In genomic region chr4:67660418-67660817, GRCh38 we compare ENCODE assay signal across 2 cellular contexts.
TF ChIP-seq lines count a peak whose summit lies in the region.

No MANE protein-coding gene starts in this region.

TF ChIP-seq in HEK293, 187 proteins besides CTCF, POLR2A, EP300 and RAD21:
- TF ChIP-seq REST (tag by site-specific recombination; IDR thresholded peaks at IDR 0.05): no peak
- TF ChIP-seq GFI1B (tag by site-specific recombination; IDR thresholded peaks at IDR 0.05): no peak
- TF ChIP-seq ZNF10 (tag by site-specific recombination; IDR thresholded peaks at IDR 0.05): no peak
- TF ChIP-seq ZNF18 (tag by site-specific recombination; IDR thresholded peaks at IDR 0.05): no peak
- TF ChIP-seq ZNF555 (tag by site-specific recombination; conservative IDR thresholded peaks at IDR 0.05): no peak
- TF ChIP-seq ZNF660 (tag by site-specific recombination; IDR thresholded peaks at IDR 0.05): no peak
- TF ChIP-seq ZNF335 (tag by site-specific recombination; conservative IDR thresholded peaks at IDR 0.05): no peak
- no peak for TF ChIP-seq TRIM28 (IDR thresholded peaks at IDR 0.05; ENCODE audit: borderline replicate concordance, low read length)
- TF ChIP-seq ZNF585B (tag by site-specific recombination; IDR thresholded peaks at IDR 0.05): peak; percentile 2; the same call in 1 of the 2 replicates
- peak; percentile 28 for TF ChIP-seq SETDB1 (IDR thresholded peaks at IDR 0.05; ENCODE audit: insufficient read length, low read length)

TF ChIP-seq in K562, 482 proteins besides CTCF, POLR2A, EP300 and RAD21:
- TF ChIP-seq CBX3 (IDR thresholded peaks at IDR 0.05; ENCODE audit: borderline replicate concordance in 1 of 2, low read length in 2 of 2) (peak in 1 of 2 experiments; percentile 89; a peak in 1 of 3 replicates), FOXO4 (CRISPR knock-in tag; IDR thresholded peaks at IDR 0.05) (no peak), TRIM24 (IDR thresholded peaks at IDR 0.05) (peak in 1 of 2 experiments; percentile 20; a peak in 1 of 4 replicates), BDP1 (IDR thresholded peaks at IDR 0.05; ENCODE audit: insufficient read depth, insufficient read length) (no peak), ZNF511 (CRISPR knock-in tag; IDR thresholded peaks at IDR 0.05) (no peak), ZBTB34 (CRISPR knock-in tag; IDR thresholded peaks at IDR 0.05) (no peak), HLTF (IDR thresholded peaks at IDR 0.05) (no peak), CHCHD3 (CRISPR knock-in tag; IDR thresholded peaks at IDR 0.05) (no peak), NCOA2 (IDR thresholded peaks at IDR 0.05; ENCODE audit: partially characterized antibody in 2 of 2) (no peak), NFE2L1 (tag; IDR thresholded peaks at IDR 0.05; ENCODE audit: borderline replicate concordance, low read depth) (no peak), DPF2 (IDR thresholded peaks at IDR 0.05) (no peak), NFXL1 (CRISPR knock-in tag; IDR thresholded peaks at IDR 0.05) (no peak), ZC3H11A (IDR thresholded peaks at IDR 0.05; ENCODE audit: low read depth, low read length) (no peak), RERE (CRISPR knock-in tag; IDR thresholded peaks at IDR 0.05; ENCODE audit: borderline replicate concordance) (no peak), MEF2A (IDR thresholded peaks at IDR 0.05; ENCODE audit: control insufficient read depth, low read depth, low read length) (no peak), EGR1 (conservative IDR thresholded peaks at IDR 0.05) (no peak), NCOA1 (IDR thresholded peaks at IDR 0.05; ENCODE audit: low read depth) (no peak), ARID2 (IDR thresholded peaks at IDR 0.05) (no peak), ZNF668 (CRISPR knock-in tag; IDR thresholded peaks at IDR 0.05) (no peak), LCOR (CRISPR knock-in tag; IDR thresholded peaks at IDR 0.05) (no peak), KHSRP (IDR thresholded peaks at IDR 0.05) (no peak), TRIM28 (IDR thresholded peaks at IDR 0.05) (peak; percentile 83), ZC3H4 (CRISPR knock-in tag; IDR thresholded peaks at IDR 0.05; ENCODE audit: borderline replicate concordance) (no peak), CBX5 (IDR thresholded peaks at IDR 0.05; ENCODE audit: borderline replicate concordance, low read depth) (peak; percentile 86; the same call in 1 of the 2 replicates), TAF15 (IDR thresholded peaks at IDR 0.05; ENCODE audit: low read depth, low read length) (no peak)
- TF ChIP-seq, protein P1, sequence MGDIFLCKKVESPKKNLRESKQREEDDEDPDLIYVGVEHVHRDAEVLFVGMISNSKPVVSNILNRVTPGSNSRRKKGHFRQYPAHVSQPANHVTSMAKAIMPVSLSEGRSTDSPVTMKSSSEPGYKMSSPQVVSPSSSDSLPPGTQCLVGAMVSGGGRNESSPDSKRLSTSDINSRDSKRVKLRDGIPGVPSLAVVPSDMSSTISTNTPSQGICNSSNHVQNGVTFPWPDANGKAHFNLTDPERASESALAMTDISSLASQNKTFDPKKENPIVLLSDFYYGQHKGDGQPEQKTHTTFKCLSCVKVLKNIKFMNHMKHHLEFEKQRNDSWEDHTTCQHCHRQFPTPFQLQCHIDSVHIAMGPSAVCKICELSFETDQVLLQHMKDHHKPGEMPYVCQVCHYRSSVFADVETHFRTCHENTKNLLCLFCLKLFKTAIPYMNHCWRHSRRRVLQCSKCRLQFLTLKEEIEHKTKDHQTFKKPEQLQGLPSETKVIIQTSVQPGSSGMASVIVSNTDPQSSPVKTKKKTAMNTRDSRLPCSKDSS (IDR thresholded peaks at IDR 0.05; ENCODE audit: low read depth, partially characterized antibody): peak; percentile 28
- TF ChIP-seq, protein P2, sequence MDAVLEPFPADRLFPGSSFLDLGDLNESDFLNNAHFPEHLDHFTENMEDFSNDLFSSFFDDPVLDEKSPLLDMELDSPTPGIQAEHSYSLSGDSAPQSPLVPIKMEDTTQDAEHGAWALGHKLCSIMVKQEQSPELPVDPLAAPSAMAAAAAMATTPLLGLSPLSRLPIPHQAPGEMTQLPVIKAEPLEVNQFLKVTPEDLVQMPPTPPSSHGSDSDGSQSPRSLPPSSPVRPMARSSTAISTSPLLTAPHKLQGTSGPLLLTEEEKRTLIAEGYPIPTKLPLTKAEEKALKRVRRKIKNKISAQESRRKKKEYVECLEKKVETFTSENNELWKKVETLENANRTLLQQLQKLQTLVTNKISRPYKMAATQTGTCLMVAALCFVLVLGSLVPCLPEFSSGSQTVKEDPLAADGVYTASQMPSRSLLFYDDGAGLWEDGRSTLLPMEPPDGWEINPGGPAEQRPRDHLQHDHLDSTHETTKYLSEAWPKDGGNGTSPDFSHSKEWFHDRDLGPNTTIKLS (IDR thresholded peaks at IDR 0.05; ENCODE audit: borderline replicate concordance, low read depth): no peak
